Comparison of ENCODE assay signal across 1 cellular context in genomic region chr1:30413606-30414005, GRCh38.
TF ChIP-seq lines count a peak whose summit lies in the region.

No MANE protein-coding gene starts in this region.

TF ChIP-seq in IMR-90, 13 proteins besides CTCF, POLR2A, EP300 and RAD21 (continued from another document):
- TF ChIP-seq ELK1 (IDR thresholded peaks at IDR 0.05; ENCODE audit: borderline replicate concordance, low read depth, low read length) (no peak), CHD1 (IDR thresholded peaks at IDR 0.05; ENCODE audit: low read depth, low read length) (no peak), RCOR1 (IDR thresholded peaks at IDR 0.05; ENCODE audit: insufficient replicate concordance, low read length) (no peak), CEBPB (IDR thresholded peaks at IDR 0.05; ENCODE audit: low read depth, low read length) (no peak), MAFK (IDR thresholded peaks at IDR 0.05; ENCODE audit: low read depth, low read length) (no peak)
